In the genomic region with DNA sequence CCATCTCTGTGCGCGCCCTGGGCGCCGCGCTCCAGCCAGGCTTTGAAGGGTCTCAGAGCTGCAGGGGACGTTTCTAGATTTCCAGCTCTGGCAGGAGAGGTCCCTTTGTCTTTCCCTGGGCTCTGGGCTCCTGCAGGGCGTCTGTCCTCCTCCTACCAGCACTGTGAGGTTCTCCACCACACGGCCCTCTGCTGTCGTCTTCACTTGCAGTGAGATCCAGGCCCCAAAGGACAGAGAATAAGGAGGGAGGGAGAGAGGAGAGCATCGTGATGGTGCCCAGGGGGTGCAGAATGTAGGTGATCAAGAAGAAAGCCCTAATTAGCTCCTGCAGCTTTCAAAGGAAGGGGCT, we compare ENCODE assay signal across 13 cellular contexts. TPM values are rescaled to one million over a fixed set of nuclear protein-coding genes. Genes with fewer than 3 reads are reported as not detected.
DNase-seq lines count a peak whose midpoint lies in the region; ATAC-seq and TF ChIP-seq lines count a peak whose summit lies in the region.
"Had no signal": no experiment of that assay in that cellular context is flagged by ENCODE, and none has a peak within 500 bp of the region (broad histone marks: within the 10 kb centered on the region; RNA-seq: fewer than 3 reads in every experiment).

No MANE protein-coding gene starts in this region.

- peaks cover 2% of the 10 kb centered on the region for H3K27me3 Mint-ChIP-seq in activated naive CD8-positive, alpha-beta T cell treated with anti-CD3 and anti-CD28 coated beads, Interleukin-2, amount 10 ng/mL, durations not matched to agents 7 days and 5 days
- H3K27me3 Mint-ChIP-seq in activated naive CD8-positive, alpha-beta T cell treated with anti-CD3 and anti-CD28 coated beads, Interleukin-2, amount 50 U/mL, for 24 hours, result peaks cover 3% of the 10 kb centered on the region

- WGBS in mesenchymal stem cell, result 58% methylated on average over 10 of the region's 10 CpGs
- 29 to 52% (median 42%) methylated on average over 10 of the region's 10 CpGs for WGBS in stomach, 5 donors

- intact Hi-C loops in PC-9 (cut with micrococcal nuclease; ENCODE audit: unreplicated experiment), result no loop called here
- intact Hi-C loops in stomach (cut with DNase I; ENCODE audit: low total_unique reads), result no loop called here
- intact Hi-C loops in lower lobe of right lung (cut with DNase I), result no loop called here

- H3K4me3 Mint-ChIP-seq in activated naive CD8-positive, alpha-beta T cell treated with anti-CD3 and anti-CD28 coated beads, Interleukin-2, amount 10 ng/mL, durations not matched to agents 7 days and 5 days, result no peak overlapping the region
- no peak overlapping the region for H3K4me3 Mint-ChIP-seq in activated naive CD8-positive, alpha-beta T cell treated with anti-CD3 and anti-CD28 coated beads, Interleukin-2, amount 50 U/mL, for 24 hours

- no peak for TF ChIP-seq EP300 in stomach (IDR thresholded peaks at IDR 0.05)

- no peak overlapping the region for H3K14ac ChIP-seq in mesenchymal stem cell (ENCODE audit: low read length in 2 of 2)

- peaks cover 3% of the 10 kb centered on the region for H3K36me3 Mint-ChIP-seq in activated naive CD8-positive, alpha-beta T cell treated with anti-CD3 and anti-CD28 coated beads, Interleukin-2, amount 10 ng/mL, durations not matched to agents 7 days and 5 days
- H3K36me3 Mint-ChIP-seq in activated naive CD8-positive, alpha-beta T cell treated with anti-CD3 and anti-CD28 coated beads, Interleukin-2, amount 50 U/mL, for 24 hours (ENCODE audit: low read depth), result no peaks in the 10 kb centered on the region

- peaks cover 20% of the 10 kb centered on the region for H3K79me1 ChIP-seq in mesenchymal stem cell (replicated peaks; ENCODE audit: low read length, poor library complexity, severe bottlenecking)

- H3K27ac Mint-ChIP-seq in activated naive CD8-positive, alpha-beta T cell treated with anti-CD3 and anti-CD28 coated beads, Interleukin-2, amount 10 ng/mL, durations not matched to agents 7 days and 5 days, result peak overlapping the region; percentile 4
- no peak overlapping the region for H3K27ac Mint-ChIP-seq in activated naive CD8-positive, alpha-beta T cell treated with anti-CD3 and anti-CD28 coated beads, Interleukin-2, amount 50 U/mL, for 24 hours

- no TSS peak for BruUV-seq in PC-9 (replicated peaks; lab: Mats Ljungman, UMichigan)

- H3K4me1 ChIP-seq in PC-9 (replicated peaks; ENCODE audit: insufficient read depth) (peaks cover 32% of the 10 kb centered on the region), mesenchymal stem cell (ENCODE audit: control insufficient read depth, insufficient read depth, low read depth, low read length) (peaks cover 33% of the 10 kb centered on the region), stomach (peaks cover 13 to 54% (median 48%) of the 10 kb centered on the region in 4 donors), SJCRH30 (peaks cover 17% of the 10 kb centered on the region), lower lobe of right lung (peaks cover 23% of the 10 kb centered on the region)

- H3K4me2 ChIP-seq in PC-9, result peak overlapping the region; percentile 32; the same call in 1 of the 2 replicates
- no peak overlapping the region for H3K4me2 ChIP-seq in mesenchymal stem cell (ENCODE audit: low read length, poor library complexity, severe bottlenecking)

- CTCF ChIA-PET in PC-9 (lab: Charles Lee), result no interaction called here

- no peak overlapping the region for H2BK15ac ChIP-seq in mesenchymal stem cell (ENCODE audit: low read depth, poor library complexity, severe bottlenecking)

- peaks cover 16% of the 10 kb centered on the region for H3F3A ChIP-seq in PC-9 (ENCODE audit: insufficient read depth, low read depth)

- no peak for TF ChIP-seq CTCF in PC-9 (conservative IDR thresholded peaks at IDR 0.05)
- no peak for TF ChIP-seq CTCF in stomach (IDR thresholded peaks at IDR 0.05)
- TF ChIP-seq CTCF in coronary artery (IDR thresholded peaks at IDR 0.05), result no peak
- no peak for TF ChIP-seq CTCF in lower lobe of right lung (IDR thresholded peaks at IDR 0.05)

- H3K27ac ChIP-seq in PC-9 (no peak overlapping the region), mesenchymal stem cell (ENCODE audit: low read length, poor library complexity, severe bottlenecking) (no peak overlapping the region), stomach (peak overlapping the region; percentile 40 to 68 (median 51)), coronary artery (no peak overlapping the region), SJCRH30 (no peak overlapping the region), lower lobe of right lung (no peak overlapping the region)
- H3K27ac ChIP-seq: gastroesophageal sphincter had no signal

- no peaks in the 10 kb centered on the region for H3K27me3 ChIP-seq in PC-9 (ENCODE audit: insufficient read depth, low read depth)
- peaks cover 0 to 11% of the 10 kb centered on the region in 2 experiments for H3K27me3 ChIP-seq in mesenchymal stem cell (ENCODE audit: control insufficient read depth in 1 of 2, insufficient read depth in 1 of 2, low read length in 2 of 2)
- peaks cover 0 to 31% (median 4%) of the 10 kb centered on the region in 3 donors for H3K27me3 ChIP-seq in stomach
- H3K27me3 ChIP-seq in SJCRH30, result no peaks in the 10 kb centered on the region
- peaks cover 6% of the 10 kb centered on the region for H3K27me3 ChIP-seq in lower lobe of right lung (ENCODE audit: low read depth)

- TF ChIP-seq POLR2A in stomach (IDR thresholded peaks at IDR 0.05), result no peak

- H3K4me3 ChIP-seq in PC-9, result no peak overlapping the region
- peak overlapping the region in 1 of 2 experiments; percentile 55 for H3K4me3 ChIP-seq in mesenchymal stem cell (ENCODE audit: insufficient read depth in 1 of 2, low read depth in 1 of 2, low read length in 2 of 2)
- H3K4me3 ChIP-seq in stomach, result no peak overlapping the region
- H3K4me3 ChIP-seq in coronary artery, result no peak overlapping the region
- no peak overlapping the region for H3K4me3 ChIP-seq in SJCRH30
- H3K4me3 ChIP-seq in lower lobe of right lung, result no peak overlapping the region
- H3K4me3 ChIP-seq: gastroesophageal sphincter had no signal

- H3K9me3 ChIP-seq in PC-9 (ENCODE audit: insufficient read depth, low read depth) (no peaks in the 10 kb centered on the region), mesenchymal stem cell (ENCODE audit: control insufficient read depth, low read length) (no peaks in the 10 kb centered on the region), stomach (no peaks in the 10 kb centered on the region), SJCRH30 (replicated peaks) (no peaks in the 10 kb centered on the region), lower lobe of right lung (no peaks in the 10 kb centered on the region)
- H3K9me3 ChIP-seq: gastroesophageal sphincter had no signal

- ATAC-seq in activated naive CD8-positive, alpha-beta T cell treated with anti-CD3 and anti-CD28 coated beads, Interleukin-2, amount 10 ng/mL, durations not matched to agents 7 days and 5 days (ENCODE audit: low read depth), result no peak
- no peak for ATAC-seq in activated naive CD8-positive, alpha-beta T cell treated with anti-CD3 and anti-CD28 coated beads, Interleukin-2, amount 50 U/mL, for 24 hours
- no peak for ATAC-seq in lower lobe of right lung
- ATAC-seq: effector memory CD8-positive, alpha-beta T cell; gastroesophageal sphincter had no signal

- no peak overlapping the region for H2BK120ac ChIP-seq in mesenchymal stem cell (ENCODE audit: low read depth, low read length)

- H4K91ac ChIP-seq in mesenchymal stem cell (ENCODE audit: low read length), result no peak overlapping the region

- H3K4me1 Mint-ChIP-seq in activated naive CD8-positive, alpha-beta T cell treated with anti-CD3 and anti-CD28 coated beads, Interleukin-2, amount 10 ng/mL, durations not matched to agents 7 days and 5 days, result peaks cover 24% of the 10 kb centered on the region
- H3K4me1 Mint-ChIP-seq in activated naive CD8-positive, alpha-beta T cell treated with anti-CD3 and anti-CD28 coated beads, Interleukin-2, amount 50 U/mL, for 24 hours, result peaks cover 28% of the 10 kb centered on the region

- H2AFZ ChIP-seq in PC-9 (no peak overlapping the region), mesenchymal stem cell (ENCODE audit: low read depth, low read length) (no peak overlapping the region)

- POLR2A ChIA-PET in activated naive CD8-positive, alpha-beta T cell treated with anti-CD3 and anti-CD28 coated beads, Interleukin-2, amount 10 ng/mL, durations not matched to agents 7 days and 5 days (lab: Charles Lee), result interaction anchor here (1.1 kb wide), 1 partner anchor 14 kb away, joined by 6 read pairs; no protein-coding TSS in a partner anchor
- POLR2A ChIA-PET in PC-9 (lab: Charles Lee; ENCODE audit: unreplicated experiment), result interaction anchor here (0.7 kb wide), 1 partner anchor 536 kb away, joined by 3 read pairs; no protein-coding TSS in a partner anchor

- H3K9me3 Mint-ChIP-seq in activated naive CD8-positive, alpha-beta T cell treated with anti-CD3 and anti-CD28 coated beads, Interleukin-2, amount 10 ng/mL, durations not matched to agents 7 days and 5 days, result no peaks in the 10 kb centered on the region
- no peaks in the 10 kb centered on the region for H3K9me3 Mint-ChIP-seq in activated naive CD8-positive, alpha-beta T cell treated with anti-CD3 and anti-CD28 coated beads, Interleukin-2, amount 50 U/mL, for 24 hours
- H3K9me3 Mint-ChIP-seq: effector memory CD8-positive, alpha-beta T cell had no signal

- no peak overlapping the region for H3K18ac ChIP-seq in mesenchymal stem cell (ENCODE audit: low read depth in 1 of 2, low read length in 2 of 2)

- H3K36me3 ChIP-seq in PC-9 (ENCODE audit: low read depth), result no peaks in the 10 kb centered on the region
- peaks cover 0 to 11% of the 10 kb centered on the region in 2 experiments for H3K36me3 ChIP-seq in mesenchymal stem cell (ENCODE audit: control insufficient read depth in 1 of 2, insufficient read depth in 2 of 2, low read depth in 1 of 2, low read length in 2 of 2)
- no peaks in the 10 kb centered on the region for H3K36me3 ChIP-seq in stomach
- H3K36me3 ChIP-seq in SJCRH30, result no peaks in the 10 kb centered on the region
- no peaks in the 10 kb centered on the region for H3K36me3 ChIP-seq in lower lobe of right lung
- H3K36me3 ChIP-seq: gastroesophageal sphincter had no signal

- no peak overlapping the region for H2AK5ac ChIP-seq in mesenchymal stem cell (ENCODE audit: low read length, severe bottlenecking)

- no peaks in the 10 kb centered on the region for H4K20me1 ChIP-seq in PC-9 (ENCODE audit: insufficient read depth)

- H2BK5ac ChIP-seq in mesenchymal stem cell (ENCODE audit: low read depth, low read length, poor library complexity, severe bottlenecking), result no peak overlapping the region

- no peak overlapping the region for H4K8ac ChIP-seq in mesenchymal stem cell (ENCODE audit: low read length)

- peaks cover 2% of the 10 kb centered on the region for H3K79me2 ChIP-seq in PC-9 (ENCODE audit: low read depth)

- no peak overlapping the region for H2BK12ac ChIP-seq in mesenchymal stem cell (ENCODE audit: low read length in 2 of 2)

- no peak overlapping the region for H3K23ac ChIP-seq in mesenchymal stem cell (ENCODE audit: low read length in 2 of 2)

- H3K9me2 ChIP-seq in PC-9 (ENCODE audit: insufficient read depth), result no peaks in the 10 kb centered on the region

- H3K4ac ChIP-seq in mesenchymal stem cell (ENCODE audit: low read depth in 1 of 2, low read length in 2 of 2), result no peak overlapping the region

- H3K9ac ChIP-seq in mesenchymal stem cell (ENCODE audit: low read length), result peak overlapping the region; percentile 52

- no peak for DNase-seq in activated naive CD8-positive, alpha-beta T cell treated with anti-CD3 and anti-CD28 coated beads, Interleukin-2, amount 10 ng/mL, durations not matched to agents 7 days and 5 days
- DNase-seq in activated naive CD8-positive, alpha-beta T cell treated with anti-CD3 and anti-CD28 coated beads, Interleukin-2, amount 50 U/mL, for 24 hours, result no peak
- DNase-seq in PC-9 (no peak), mesenchymal stem cell (no peak), stomach (no peak), coronary artery (ENCODE audit: low spot score) (no peak), SJCRH30 (no peak), lower lobe of right lung (no peak)
- DNase-seq: amygdala; DND-41; effector memory CD8-positive, alpha-beta T cell; kidney glomerular epithelial cell had no signal

RNA-seq across cellular contexts. Expression of a gene that starts 4.1 kb away (rescaled TPM):
- total RNA-seq in activated naive CD8-positive, alpha-beta T cell treated with anti-CD3 and anti-CD28 coated beads, Interleukin-2, amount 10 ng/mL, durations not matched to agents 7 days and 5 days, result 100 to 1,000 TPM; 353 to 372 TPM
- total RNA-seq in PC-9 (2021), result 257 and 286 TPM in 2 replicates
- 252 TPM for polyA plus RNA-seq in mesenchymal stem cell (2013, experiment 1 of 2)
- 253 TPM for polyA plus RNA-seq in mesenchymal stem cell (2013, experiment 2 of 2)
- 100 to 1,000 TPM in 4 of 5 donors, 10 to 100 TPM in 1; 49.6 to 195 (median 124) TPM for total RNA-seq in stomach
- polyA plus RNA-seq in stomach, result 100 to 1,000 TPM in 2 of 3 donors, 10 to 100 TPM in 1; 66.2 to 146 (median 126) TPM
- 167 and 184 TPM in 2 replicates for total RNA-seq in SJCRH30 (2014; rRNA removed; shearing (Covaris generic))
- 341 TPM for total RNA-seq in lower lobe of right lung

RNA-seq across cellular contexts. Expression of a gene that starts 20.0 kb away (rescaled TPM):
- total RNA-seq in activated naive CD8-positive, alpha-beta T cell treated with anti-CD3 and anti-CD28 coated beads, Interleukin-2, amount 10 ng/mL, durations not matched to agents 7 days and 5 days, result under 1 TPM in 1 of 2 experiments, not detected in 1; 0.82 TPM
- 2.1 and 3.9 TPM in 2 replicates for total RNA-seq in PC-9 (2021)
- 0.25 TPM for polyA plus RNA-seq in mesenchymal stem cell (2013, experiment 1 of 2)
- polyA plus RNA-seq in mesenchymal stem cell (2013, experiment 2 of 2), result 0.25 TPM
- total RNA-seq in stomach, result not detected
- polyA plus RNA-seq in stomach, result 1 to 10 TPM; 1.4 to 5.7 (median 2.6) TPM
- 0.12 and 0.20 TPM in 2 replicates for total RNA-seq in SJCRH30 (2014; rRNA removed; shearing (Covaris generic))
- not detected for total RNA-seq in lower lobe of right lung

RNA-seq across cellular contexts. Expression of a gene that starts 24.1 kb away (rescaled TPM):
- total RNA-seq in activated naive CD8-positive, alpha-beta T cell treated with anti-CD3 and anti-CD28 coated beads, Interleukin-2, amount 10 ng/mL, durations not matched to agents 7 days and 5 days, result not detected
- total RNA-seq in PC-9 (2021) (7.4 and 8.5 TPM in 2 replicates), stomach (1 to 10 TPM in 1 of 5 donors, not detected in 4; 9.8 TPM), lower lobe of right lung (1.4 TPM)
- 0.95 TPM for polyA plus RNA-seq in mesenchymal stem cell (2013, experiment 1 of 2)
- polyA plus RNA-seq in mesenchymal stem cell (2013, experiment 2 of 2), result 1.1 TPM
- 10 to 100 TPM in 1 of 3 donors, 1 to 10 TPM in 2; 5.0 to 10.4 (median 6.2) TPM for polyA plus RNA-seq in stomach
- 0.61 and 1.0 TPM in 2 replicates for total RNA-seq in SJCRH30 (2014; rRNA removed; shearing (Covaris generic))

Comparison
In these comparisons a context has a peak if more than half of its experiments do, and no peak if none do; other contexts are left out.
1. H3K27ac ChIP-seq: peak in stomach (5 of 5); none in PC-9 (single experiment), mesenchymal stem cell (single experiment), coronary artery (0 of 2), SJCRH30 (single experiment) and lower lobe of right lung (single experiment).